In genomic region chr2:170336916-170337315, GRCh38 we compare ENCODE assay signal across 27 cellular contexts.
"Had no signal": no experiment of that assay in that cellular context is flagged by ENCODE, and none has a peak within 500 bp of the region (broad histone marks: within the 10 kb centered on the region; RNA-seq: fewer than 3 reads in every experiment).

No MANE protein-coding gene starts in this region.

- H2AFZ ChIP-seq: PC-9 had no signal

- H3K36me3 Mint-ChIP-seq: IgD-negative memory B cell had no signal

- H3K4me2 ChIP-seq: PC-9 had no signal

- ATAC-seq: Right ventricle myocardium inferior, SK-N-SH treated with all-trans-retinoic acid at 6 μM for 48 hours had no signal

- H3K36me3 ChIP-seq: Peyer's patch, SJCRH30 had no signal

- DNase-seq: Karpas-422; KBM-7; MV-4-11; NCI-H1048; NCI-H1105; NCI-H1417; NCI-H1436 treated with DMSO at 0.1 percent for 48 hours; NCI-H1694; NCI-H187 treated with DMSO at 0.1 percent for 48 hours; NCI-H2029 treated with DMSO at 0.1 percent for 48 hours; NCI-H2171; NCI-H226; NCI-H446; NCI-H510A; NCI-H524 treated with DMSO at 0.1 percent for 48 hours; NCI-H69; NCI-H774; NK-92 treated with Interleukin-12 subunit alpha and Interleukin-12 subunit beta, amount 100 ng/mL, for 24 hours; OCI-M1; PC-9; Peyer's patch; SHP77 treated with DMSO at 0.1 percent for 48 hours; SJCRH30; T-helper 1 cell had no signal

- H3K4me3 ChIP-seq: PC-9, Peyer's patch, SJCRH30 had no signal

- H3K9me3 ChIP-seq: Peyer's patch, SJCRH30 had no signal

- H3K27ac ChIP-seq: PC-9, Peyer's patch, SJCRH30 had no signal

- H3K4me1 ChIP-seq: Peyer's patch, SJCRH30 had no signal

- H3K27me3 ChIP-seq: Peyer's patch, SJCRH30 had no signal
